21 cellular contexts compared by ENCODE assay signal in the genomic region with DNA sequence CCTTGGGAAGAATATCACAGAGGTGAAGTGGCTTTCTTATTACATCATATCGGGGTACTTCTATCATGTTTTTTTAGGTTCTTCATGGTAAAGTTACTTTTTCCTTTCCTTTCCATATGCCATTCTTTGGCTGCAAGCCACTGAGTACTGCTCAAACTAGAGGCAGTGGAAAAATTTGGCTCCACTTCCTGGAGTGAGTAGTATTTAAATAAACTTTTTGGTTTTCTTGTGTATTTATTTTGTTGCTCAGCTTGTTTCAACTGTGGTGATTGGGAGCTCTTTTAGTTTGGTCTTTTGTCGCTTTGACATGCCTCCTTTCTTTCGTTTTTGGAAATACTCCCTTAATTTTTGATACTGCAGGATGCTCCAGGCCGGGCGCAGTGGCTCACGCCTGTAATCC.
DNase-seq lines count a peak whose midpoint lies in the region; ATAC-seq, FAIRE-seq and TF ChIP-seq lines count a peak whose summit lies in the region.
"Had no signal": no experiment of that assay in that cellular context is flagged by ENCODE, and none has a peak within 500 bp of the region (broad histone marks: within the 10 kb centered on the region; RNA-seq: fewer than 3 reads in every experiment).

No MANE protein-coding gene starts in this region.

- in situ Hi-C loops in brain microvascular endothelial cell (cut with HindIII; ENCODE audit: low pct_ligation_motif_present, low sequenced_read_pairs): no loop called here

- TF ChIP-seq CTCF in HFFc6 (IDR thresholded peaks at IDR 0.05) (no peak), astrocyte (IDR thresholded peaks at IDR 0.05; ENCODE audit: insufficient read depth, low read depth, low read length) (no peak), fibroblast of pulmonary artery (IDR thresholded peaks at IDR 0.05; ENCODE audit: low read length, missing control alignments) (no peak), brain microvascular endothelial cell (IDR thresholded peaks at IDR 0.05; ENCODE audit: low read depth, low read length, missing control alignments) (no peak)

- H3K36me3 ChIP-seq in astrocyte (ENCODE audit: insufficient read depth, low read length): no peaks in the 10 kb centered on the region
- H3K36me3 ChIP-seq in brain microvascular endothelial cell (replicated peaks): no peaks in the 10 kb centered on the region

- H3K27me3 Mint-ChIP-seq in HFFc6 (ENCODE audit: insufficient read depth) (no peaks in the 10 kb centered on the region; the same call in 1 of the 2 replicates), astrocyte (ENCODE audit: low read depth, unreplicated experiment) (no peaks in the 10 kb centered on the region)
- H3K27me3 Mint-ChIP-seq: IgD-negative memory B cell had no signal

- H4K20me1 ChIP-seq in astrocyte (ENCODE audit: insufficient read depth, low read length): no peaks in the 10 kb centered on the region

- ATAC-seq in GM18519 (IDR thresholded peaks at IDR 0.05; ENCODE audit: low FRiP score, unreplicated experiment): no peak
- ATAC-seq in HG02588 (IDR thresholded peaks at IDR 0.05; ENCODE audit: unreplicated experiment): no peak
- ATAC-seq: GM12878, Right ventricle myocardium inferior had no signal

- no peak overlapping the region for H2AFZ ChIP-seq in astrocyte (ENCODE audit: low read depth, low read length)

- peaks cover 57% of the 10 kb centered on the region for H3K36me3 Mint-ChIP-seq in HFFc6 (ENCODE audit: low read depth)
- H3K36me3 Mint-ChIP-seq in astrocyte (ENCODE audit: low read depth, unreplicated experiment): peaks cover 53% of the 10 kb centered on the region

- peaks cover 13% of the 10 kb centered on the region for H3K4me1 Mint-ChIP-seq in HFFc6 (ENCODE audit: low read depth)
- H3K4me1 Mint-ChIP-seq in astrocyte (ENCODE audit: low read depth, unreplicated experiment): no peaks in the 10 kb centered on the region

- H3K79me2 ChIP-seq in astrocyte (ENCODE audit: insufficient read depth, low read length): no peaks in the 10 kb centered on the region

- no peaks in the 10 kb centered on the region for H3K4me1 ChIP-seq in astrocyte (ENCODE audit: insufficient read depth, low read length)

- H3K4me3 ChIP-seq in astrocyte (ENCODE audit: insufficient read depth, low read depth, low read length) (no peak overlapping the region), fibroblast of pulmonary artery (replicated peaks; ENCODE audit: low read depth, low read length) (no peak overlapping the region), brain microvascular endothelial cell (ENCODE audit: low read depth, low read length) (no peak overlapping the region)
- H3K4me3 ChIP-seq: GM12878 had no signal

- H3K9me3 ChIP-seq in astrocyte (ENCODE audit: insufficient read depth, low read depth, low read length): no peaks in the 10 kb centered on the region

- no peaks in the 10 kb centered on the region for H3K27me3 ChIP-seq in astrocyte (ENCODE audit: insufficient read depth, low read length)
- H3K27me3 ChIP-seq in brain microvascular endothelial cell (replicated peaks): no peaks in the 10 kb centered on the region

- DNase-seq in HFFc6: peak; percentile 1
- DNase-seq in astrocyte (ENCODE audit: low read depth): peak; percentile 62
- peak; percentile 10 for DNase-seq in fibroblast of pulmonary artery (ENCODE audit: low read depth)
- no peak for DNase-seq in brain microvascular endothelial cell
- no peak for DNase-seq in KG1 (lab: John Stamatoyannopoulos, UW)
- DNase-seq: ACHN, Kasumi-1, NCI-H1105, NCI-H2081, NCI-H2171 treated with DMSO at 0.1 percent for 48 hours, NCI-H69 had no signal

- no peak overlapping the region for H3K4me2 ChIP-seq in astrocyte (ENCODE audit: low read length)

- H3K4me3 Mint-ChIP-seq in HFFc6: no peak overlapping the region
- H3K4me3 Mint-ChIP-seq in astrocyte (ENCODE audit: unreplicated experiment): no peak overlapping the region
- H3K4me3 Mint-ChIP-seq: CD14-positive monocyte, IgD-negative memory B cell had no signal

- no peak for FAIRE-seq in astrocyte (lab: Jason Lieb, UNC)
- FAIRE-seq: GM12878, H54, HTR-8/SVneo, RCC 7860 had no signal

- H3K27ac Mint-ChIP-seq in HFFc6: no peak overlapping the region
- no peak overlapping the region for H3K27ac Mint-ChIP-seq in astrocyte (ENCODE audit: unreplicated experiment)
- H3K27ac Mint-ChIP-seq: CD14-positive monocyte had no signal

- H3K27ac ChIP-seq in astrocyte (ENCODE audit: low read depth, low read length) (no peak overlapping the region), brain microvascular endothelial cell (no peak overlapping the region)
- H3K27ac ChIP-seq: HL-60 had no signal

- H3K9me3 Mint-ChIP-seq in HFFc6: peaks cover 9% of the 10 kb centered on the region; the same call in 1 of the 2 replicates
- peaks cover 10% of the 10 kb centered on the region for H3K9me3 Mint-ChIP-seq in astrocyte (ENCODE audit: unreplicated experiment)

- H3K9ac ChIP-seq in astrocyte (ENCODE audit: low read length): no peak overlapping the region

Comparison
In these comparisons a context has a peak if more than half of its experiments do, and no peak if none do; other contexts are left out.
1. DNase-seq: peak in HFFc6 (single experiment), astrocyte (single experiment) and fibroblast of pulmonary artery (single experiment); none in brain microvascular endothelial cell (single experiment) and KG1 (single experiment).